In the genomic region with DNA sequence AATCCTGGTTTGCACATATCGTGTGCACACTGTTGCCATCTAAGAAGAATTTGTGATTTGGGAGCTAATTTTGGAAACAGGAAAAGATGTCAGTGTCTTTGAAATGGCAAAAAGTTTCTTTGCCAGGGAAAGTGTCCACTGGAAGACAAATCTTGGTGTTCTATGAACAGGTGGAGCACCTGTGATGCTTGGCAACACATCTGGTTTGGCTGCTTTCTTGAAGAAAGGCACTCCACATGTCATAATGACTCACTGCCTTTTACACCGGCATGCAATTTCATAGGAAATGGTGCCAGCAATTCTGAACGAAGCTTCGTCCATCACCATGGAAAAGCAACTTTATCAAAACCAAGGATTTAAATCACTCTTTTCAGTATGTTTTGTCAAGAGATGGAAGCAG, we compare ENCODE assay signal across 25 cellular contexts.
A peak's percentile ranks its signal among the peaks of the same experiment; 100 is the strongest.
DNase-seq lines count a peak whose midpoint lies in the region; ATAC-seq, FAIRE-seq and TF ChIP-seq lines count a peak whose summit lies in the region.
"Had no signal": no experiment of that assay in that cellular context is flagged by ENCODE, and none has a peak within 500 bp of the region (broad histone marks: within the 10 kb centered on the region; RNA-seq: fewer than 3 reads in every experiment).

No MANE protein-coding gene starts in this region.

- H3K36me3 ChIP-seq in HEK293 (ENCODE audit: control insufficient read depth in 2 of 2, insufficient read depth in 1 of 2, low read length in 2 of 2) (no peaks in the 10 kb centered on the region), astrocyte (ENCODE audit: insufficient read depth, low read length) (no peaks in the 10 kb centered on the region), keratinocyte (ENCODE audit: control insufficient read depth in 2 of 2, extremely low read depth in 1 of 2, insufficient read depth in 2 of 2, low read length in 2 of 2) (no peaks in the 10 kb centered on the region)
- H3K36me3 ChIP-seq: MG63 had no signal

- CTCF ChIA-PET in HEK293 (lab: Yijun Ruan, JAX), result no interaction called here

- H3K4me3 ChIP-seq in HEK293 (ENCODE audit: low read depth, low read length) (no peak overlapping the region), astrocyte (ENCODE audit: insufficient read depth, low read depth, low read length) (no peak overlapping the region), keratinocyte (ENCODE audit: control insufficient read depth in 2 of 3, extremely low read depth in 1 of 3, insufficient read depth in 2 of 3, low read depth in 1 of 3, low read length in 3 of 3) (no peak overlapping the region)
- H3K4me3 ChIP-seq: GM23248, MG63, PC-9, SK-N-MC had no signal

- H3K4me2 ChIP-seq in astrocyte (ENCODE audit: low read length), result no peak overlapping the region
- no peak overlapping the region for H3K4me2 ChIP-seq in keratinocyte (ENCODE audit: control insufficient read depth, extremely low read depth, insufficient read depth, low read depth, low read length)
- H3K4me2 ChIP-seq: PC-9 had no signal

- POLR2A ChIA-PET in HEK293 (lab: Yijun Ruan, JAX), result no interaction called here

- H3K9me1 ChIP-seq in keratinocyte (ENCODE audit: control insufficient read depth, extremely low read depth, insufficient read depth, low read length), result no peaks in the 10 kb centered on the region

- DNase-seq in LHCN-M2 (ENCODE audit: low read depth), result peak; percentile 2
- peak; percentile 3 for DNase-seq in astrocyte (ENCODE audit: low read depth)
- DNase-seq in keratinocyte (ENCODE audit: low read depth, low spot score), result no peak
- no peak for DNase-seq in activated CD4-positive, alpha-beta T cell treated with anti-CD3 and anti-CD28 coated beads, Interleukin-2, amount 10 ng/mL, durations not matched to agents 24 days and 14 days
- DNase-seq: ACHN, AML-193, COR-L47, DND-41, GM23248, HCEC 1CT, KG1, MG63, NCI-H1092, NCI-H1694 treated with DMSO at 0.1 percent for 48 hours, NCI-H2171, NCI-H446 treated with DMSO at 0.1 percent for 48 hours, NCI-H82 had no signal

- H3K27ac ChIP-seq in HEK293 (ENCODE audit: extremely low read depth, low read depth, low read length), result no peak overlapping the region
- no peak overlapping the region for H3K27ac ChIP-seq in astrocyte (ENCODE audit: low read depth, low read length)
- no peak overlapping the region for H3K27ac ChIP-seq in keratinocyte (ENCODE audit: control insufficient read depth, insufficient read depth, low read length)
- H3K27ac ChIP-seq: GM23248, PC-9, SK-N-MC had no signal

- intact Hi-C loops in activated CD4-positive, alpha-beta T cell treated with anti-CD3 and anti-CD28 coated beads, Interleukin-2, amount 10 ng/mL, durations not matched to agents 24 days and 14 days (cut with micrococcal nuclease), result no loop called here

- H4K20me1 ChIP-seq in astrocyte (ENCODE audit: insufficient read depth, low read length) (no peaks in the 10 kb centered on the region), keratinocyte (ENCODE audit: control insufficient read depth, extremely low read depth, insufficient read depth, low read length) (no peaks in the 10 kb centered on the region)

- H3K4me1 ChIP-seq in HEK293 (ENCODE audit: control insufficient read depth, insufficient read depth, low read length) (no peaks in the 10 kb centered on the region), astrocyte (ENCODE audit: insufficient read depth, low read length) (no peaks in the 10 kb centered on the region), keratinocyte (ENCODE audit: control insufficient read depth, extremely low read depth, insufficient read depth, low read length) (no peaks in the 10 kb centered on the region)

- H3K4me3 Mint-ChIP-seq in astrocyte (ENCODE audit: unreplicated experiment), result no peak overlapping the region
- no peak overlapping the region for H3K4me3 Mint-ChIP-seq in activated CD4-positive, alpha-beta T cell treated with anti-CD3 and anti-CD28 coated beads, Interleukin-2, amount 10 ng/mL, durations not matched to agents 24 days and 14 days
- H3K4me3 Mint-ChIP-seq: CD14-positive monocyte had no signal

- peaks cover 2% of the 10 kb centered on the region for H3K9me3 Mint-ChIP-seq in astrocyte (ENCODE audit: unreplicated experiment)
- H3K9me3 Mint-ChIP-seq in activated CD4-positive, alpha-beta T cell treated with anti-CD3 and anti-CD28 coated beads, Interleukin-2, amount 10 ng/mL, durations not matched to agents 24 days and 14 days, result no peaks in the 10 kb centered on the region

- ATAC-seq in HG02840 (IDR thresholded peaks at IDR 0.05; ENCODE audit: low FRiP score, unreplicated experiment) (no peak), HG03139 (IDR thresholded peaks at IDR 0.05; ENCODE audit: unreplicated experiment) (no peak)
- ATAC-seq: Right ventricle myocardium inferior had no signal

- dilution Hi-C loops in keratinocyte (cut with MboI; ENCODE audit: extremely low pct_ligation_motif_present, low sequenced_read_pairs), result no loop called here

- H3K79me2 ChIP-seq in astrocyte (ENCODE audit: insufficient read depth, low read length) (no peaks in the 10 kb centered on the region), keratinocyte (ENCODE audit: control insufficient read depth, insufficient read depth, low read length) (no peaks in the 10 kb centered on the region)

- H3K27me3 Mint-ChIP-seq in astrocyte (ENCODE audit: low read depth, unreplicated experiment), result no peaks in the 10 kb centered on the region
- H3K27me3 Mint-ChIP-seq in activated CD4-positive, alpha-beta T cell treated with anti-CD3 and anti-CD28 coated beads, Interleukin-2, amount 10 ng/mL, durations not matched to agents 24 days and 14 days, result no peaks in the 10 kb centered on the region

- TF ChIP-seq CTCF in HEK293 (tag by site-specific recombination; IDR thresholded peaks at IDR 0.05), result no peak
- no peak for TF ChIP-seq CTCF in astrocyte (IDR thresholded peaks at IDR 0.05; ENCODE audit: insufficient read depth, low read depth, low read length)
- no peak for TF ChIP-seq CTCF in keratinocyte (optimal IDR thresholded peaks at IDR 0.05 in 1 of 3, IDR thresholded peaks at IDR 0.05 in 1 of 3, conservative IDR thresholded peaks at IDR 0.05 in 1 of 3; ENCODE audit: extremely low read depth in 1 of 3, insufficient read depth in 2 of 3, low read length in 3 of 3)

- H3K27ac Mint-ChIP-seq in astrocyte (ENCODE audit: unreplicated experiment), result no peak overlapping the region
- no peak overlapping the region for H3K27ac Mint-ChIP-seq in activated CD4-positive, alpha-beta T cell treated with anti-CD3 and anti-CD28 coated beads, Interleukin-2, amount 10 ng/mL, durations not matched to agents 24 days and 14 days
- H3K27ac Mint-ChIP-seq: CD14-positive monocyte had no signal

- H3K27me3 ChIP-seq in astrocyte (ENCODE audit: insufficient read depth, low read length), result no peaks in the 10 kb centered on the region
- H3K27me3 ChIP-seq in keratinocyte (ENCODE audit: control insufficient read depth, extremely low read depth, insufficient read depth, low read length), result no peaks in the 10 kb centered on the region
- H3K27me3 ChIP-seq: MG63 had no signal

- H3K4me1 Mint-ChIP-seq in astrocyte (ENCODE audit: low read depth, unreplicated experiment), result no peaks in the 10 kb centered on the region
- H3K4me1 Mint-ChIP-seq in activated CD4-positive, alpha-beta T cell treated with anti-CD3 and anti-CD28 coated beads, Interleukin-2, amount 10 ng/mL, durations not matched to agents 24 days and 14 days, result no peaks in the 10 kb centered on the region
- H3K4me1 Mint-ChIP-seq: CD14-positive monocyte had no signal

- H3K9ac ChIP-seq in astrocyte (ENCODE audit: low read length), result no peak overlapping the region
- no peak overlapping the region for H3K9ac ChIP-seq in keratinocyte (ENCODE audit: control insufficient read depth, extremely low read depth, insufficient read depth, low read length)
- H3K9ac ChIP-seq: GM23248 had no signal

- H2AFZ ChIP-seq in astrocyte (ENCODE audit: low read depth, low read length) (no peak overlapping the region), keratinocyte (ENCODE audit: control insufficient read depth, low read length) (no peak overlapping the region)
- H2AFZ ChIP-seq: GM23248, PC-9 had no signal

- no peak for FAIRE-seq in astrocyte (lab: Jason Lieb, UNC)
- peak; percentile 84 for FAIRE-seq in keratinocyte (lab: Jason Lieb, UNC)
- FAIRE-seq: G401.6 had no signal

- H3K36me3 Mint-ChIP-seq in astrocyte (ENCODE audit: low read depth, unreplicated experiment), result no peaks in the 10 kb centered on the region
- H3K36me3 Mint-ChIP-seq in activated CD4-positive, alpha-beta T cell treated with anti-CD3 and anti-CD28 coated beads, Interleukin-2, amount 10 ng/mL, durations not matched to agents 24 days and 14 days (ENCODE audit: low read depth), result no peaks in the 10 kb centered on the region
- H3K36me3 Mint-ChIP-seq: CD14-positive monocyte had no signal

- H3K9me3 ChIP-seq in HEK293 (ENCODE audit: control insufficient read depth, insufficient read depth, low read depth, low read length) (no peaks in the 10 kb centered on the region), astrocyte (ENCODE audit: insufficient read depth, low read depth, low read length) (no peaks in the 10 kb centered on the region), keratinocyte (ENCODE audit: control insufficient read depth, low read depth, low read length) (no peaks in the 10 kb centered on the region)
- H3K9me3 ChIP-seq: MG63 had no signal

TF ChIP-seq in HEK293, 187 proteins besides CTCF, POLR2A, EP300 and RAD21:
- TF ChIP-seq SCRT1 (tag by site-specific recombination; IDR thresholded peaks at IDR 0.05; ENCODE audit: borderline replicate concordance) (0 out of 2 replicates have a peak, but pooled peaks have one; percentile 52), OSR2 (tag by site-specific recombination; IDR thresholded peaks at IDR 0.05) (no peak)

Comparison
In these comparisons a context has a peak if more than half of its experiments do, and no peak if none do; other contexts are left out.
1. DNase-seq: peak in LHCN-M2 (single experiment) and astrocyte (single experiment); none in keratinocyte (single experiment) and activated CD4-positive, alpha-beta T cell treated with anti-CD3 and anti-CD28 coated beads, Interleukin-2, amount 10 ng/mL, durations not matched to agents 24 days and 14 days (single experiment).